21 cellular contexts compared by ENCODE assay signal in the genomic region with DNA sequence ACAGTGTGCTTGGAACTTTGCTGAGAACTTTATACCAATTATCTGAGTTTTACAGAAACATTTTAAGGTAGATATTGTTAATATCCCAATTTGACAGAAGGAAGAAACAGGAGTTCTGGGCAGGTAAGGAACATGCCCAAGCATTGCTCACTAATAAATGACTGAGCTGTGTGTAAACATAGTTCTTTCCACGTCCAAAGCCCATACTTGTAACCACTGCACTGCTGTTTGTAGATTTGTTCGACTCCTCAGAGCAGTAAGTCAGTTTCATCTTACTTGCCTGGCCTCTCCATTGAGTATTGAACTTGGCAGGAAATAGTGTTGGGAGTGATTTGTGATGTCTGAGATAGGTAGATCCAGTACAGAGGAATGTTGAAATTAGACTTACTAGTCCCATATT.
"Had no signal": no experiment of that assay in that cellular context is flagged by ENCODE, and none has a peak within 500 bp of the region (broad histone marks: within the 10 kb centered on the region; RNA-seq: fewer than 3 reads in every experiment).

No MANE protein-coding gene starts in this region.

- DNase-seq: activated CD4-positive, alpha-beta T cell treated with anti-CD3 and anti-CD28 coated beads for 4 hours; activated CD4-positive, alpha-beta T cell treated with anti-CD3 and anti-CD28 coated beads, Interleukin-2, amount 50 U/mL, for 4 hours; activated CD4-positive, CD25-positive, alpha-beta regulatory T cell; activated CD8-positive, alpha-beta memory T cell treated with anti-CD3 and anti-CD28 coated beads, Interleukin-2, amount 50 U/mL, for 48 hours; activated CD8-positive, alpha-beta T cell treated with anti-CD3 and anti-CD28 coated beads, Interleukin-2, amount 10 ng/mL, durations not matched to agents 7 days and 5 days; activated naive CD4-positive, alpha-beta T cell treated with anti-CD3 and anti-CD28 coated beads, Interleukin-2, amount 50 U/mL, for 16 hours; activated naive CD8-positive, alpha-beta T cell treated with anti-CD3 and anti-CD28 coated beads, Interleukin-2, amount 10 ng/mL, durations not matched to agents 7 days and 5 days; activated T-cell treated with anti-CD3 and anti-CD28 coated beads, Interleukin-2, amount 50 U/mL, for 1 hour; adrenal gland; anterior cingulate cortex; NCI-H1048; NCI-H146; NCI-H187 treated with DMSO at 0.1 percent for 48 hours; NCI-H2081 treated with DMSO at 0.1 percent for 48 hours; NCI-H446; NCI-H524; PC-9; SK-N-SH; T-helper 1 cell had no signal

- H3K9me3 ChIP-seq: adrenal gland, SK-N-SH had no signal

- H3K27me3 ChIP-seq: adrenal gland had no signal

- H3K36me3 ChIP-seq: adrenal gland had no signal

- H3K9me2 ChIP-seq: SK-N-SH had no signal

- H3K9ac ChIP-seq: SK-N-SH had no signal

- H3K27ac ChIP-seq: adrenal gland, PC-9, VCaP had no signal

- H2AFZ ChIP-seq: PC-9 had no signal

- ATAC-seq: activated CD8-positive, alpha-beta T cell treated with anti-CD3 and anti-CD28 coated beads, Interleukin-2, amount 10 ng/mL, durations not matched to agents 7 days and 5 days; Right ventricle myocardium inferior had no signal

- H3K4me3 ChIP-seq: adrenal gland, PC-9 had no signal

- H3K4me2 ChIP-seq: PC-9, SK-N-SH had no signal

- H3K4me1 ChIP-seq: adrenal gland had no signal
